Comparison of ENCODE assay signal across 1 cellular context in genomic region chr2:138827426-138828054, GRCh38.
A peak's percentile ranks its signal among the peaks of the same experiment; 100 is the strongest.
TF ChIP-seq lines count a peak whose summit lies in the region.

No MANE protein-coding gene starts in this region.

TF ChIP-seq in HepG2, 621 proteins besides CTCF, POLR2A, EP300 and RAD21 (continued from another document):
- no peak for TF ChIP-seq HNF4G (IDR thresholded peaks at IDR 0.05; ENCODE audit: borderline replicate concordance, low read depth, low read length)
- no peak for TF ChIP-seq HNF4G (CRISPR knock-in tag; IDR thresholded peaks at IDR 0.05; ENCODE audit: borderline replicate concordance, low read depth)
- TF ChIP-seq ZBTB7A (CRISPR knock-in tag; IDR thresholded peaks at IDR 0.05): no peak
- TF ChIP-seq, protein P1, sequence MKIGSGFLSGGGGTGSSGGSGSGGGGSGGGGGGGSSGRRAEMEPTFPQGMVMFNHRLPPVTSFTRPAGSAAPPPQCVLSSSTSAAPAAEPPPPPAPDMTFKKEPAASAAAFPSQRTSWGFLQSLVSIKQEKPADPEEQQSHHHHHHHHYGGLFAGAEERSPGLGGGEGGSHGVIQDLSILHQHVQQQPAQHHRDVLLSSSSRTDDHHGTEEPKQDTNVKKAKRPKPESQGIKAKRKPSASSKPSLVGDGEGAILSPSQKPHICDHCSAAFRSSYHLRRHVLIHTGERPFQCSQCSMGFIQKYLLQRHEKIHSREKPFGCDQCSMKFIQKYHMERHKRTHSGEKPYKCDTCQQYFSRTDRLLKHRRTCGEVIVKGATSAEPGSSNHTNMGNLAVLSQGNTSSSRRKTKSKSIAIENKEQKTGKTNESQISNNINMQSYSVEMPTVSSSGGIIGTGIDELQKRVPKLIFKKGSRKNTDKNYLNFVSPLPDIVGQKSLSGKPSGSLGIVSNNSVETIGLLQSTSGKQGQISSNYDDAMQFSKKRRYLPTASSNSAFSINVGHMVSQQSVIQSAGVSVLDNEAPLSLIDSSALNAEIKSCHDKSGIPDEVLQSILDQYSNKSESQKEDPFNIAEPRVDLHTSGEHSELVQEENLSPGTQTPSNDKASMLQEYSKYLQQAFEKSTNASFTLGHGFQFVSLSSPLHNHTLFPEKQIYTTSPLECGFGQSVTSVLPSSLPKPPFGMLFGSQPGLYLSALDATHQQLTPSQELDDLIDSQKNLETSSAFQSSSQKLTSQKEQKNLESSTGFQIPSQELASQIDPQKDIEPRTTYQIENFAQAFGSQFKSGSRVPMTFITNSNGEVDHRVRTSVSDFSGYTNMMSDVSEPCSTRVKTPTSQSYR (CRISPR knock-in tag; IDR thresholded peaks at IDR 0.05; ENCODE audit: borderline replicate concordance): no peak
- TF ChIP-seq MIER3 (CRISPR knock-in tag; IDR thresholded peaks at IDR 0.05; ENCODE audit: borderline replicate concordance): 0 out of 2 replicates have a peak, but pooled peaks have one; percentile 40
- peak; percentile 36; the same call in 1 of the 2 replicates for TF ChIP-seq ZNF331 (CRISPR knock-in tag; IDR thresholded peaks at IDR 0.05)
- TF ChIP-seq ZNF891 (CRISPR knock-in tag; IDR thresholded peaks at IDR 0.05): no peak
- TF ChIP-seq STAG1 (CRISPR knock-in tag; IDR thresholded peaks at IDR 0.05): peak; percentile 93
- no peak for TF ChIP-seq ZNF83 (CRISPR knock-in tag; IDR thresholded peaks at IDR 0.05; ENCODE audit: borderline replicate concordance)
- no peak for TF ChIP-seq ZNF772 (CRISPR knock-in tag; IDR thresholded peaks at IDR 0.05)
- TF ChIP-seq PAX8 (CRISPR knock-in tag; IDR thresholded peaks at IDR 0.05; ENCODE audit: borderline replicate concordance): no peak
- TF ChIP-seq SALL1 (CRISPR knock-in tag; IDR thresholded peaks at IDR 0.05): no peak
- peak; percentile 31; the same call in 1 of the 2 replicates for TF ChIP-seq GATAD2A (CRISPR knock-in tag; IDR thresholded peaks at IDR 0.05)
- TF ChIP-seq ZNF615 (CRISPR knock-in tag; IDR thresholded peaks at IDR 0.05; ENCODE audit: borderline replicate concordance): no peak
- TF ChIP-seq SAFB2 (CRISPR knock-in tag; IDR thresholded peaks at IDR 0.05; ENCODE audit: borderline replicate concordance, low read depth): no peak
- TF ChIP-seq, protein P2, sequence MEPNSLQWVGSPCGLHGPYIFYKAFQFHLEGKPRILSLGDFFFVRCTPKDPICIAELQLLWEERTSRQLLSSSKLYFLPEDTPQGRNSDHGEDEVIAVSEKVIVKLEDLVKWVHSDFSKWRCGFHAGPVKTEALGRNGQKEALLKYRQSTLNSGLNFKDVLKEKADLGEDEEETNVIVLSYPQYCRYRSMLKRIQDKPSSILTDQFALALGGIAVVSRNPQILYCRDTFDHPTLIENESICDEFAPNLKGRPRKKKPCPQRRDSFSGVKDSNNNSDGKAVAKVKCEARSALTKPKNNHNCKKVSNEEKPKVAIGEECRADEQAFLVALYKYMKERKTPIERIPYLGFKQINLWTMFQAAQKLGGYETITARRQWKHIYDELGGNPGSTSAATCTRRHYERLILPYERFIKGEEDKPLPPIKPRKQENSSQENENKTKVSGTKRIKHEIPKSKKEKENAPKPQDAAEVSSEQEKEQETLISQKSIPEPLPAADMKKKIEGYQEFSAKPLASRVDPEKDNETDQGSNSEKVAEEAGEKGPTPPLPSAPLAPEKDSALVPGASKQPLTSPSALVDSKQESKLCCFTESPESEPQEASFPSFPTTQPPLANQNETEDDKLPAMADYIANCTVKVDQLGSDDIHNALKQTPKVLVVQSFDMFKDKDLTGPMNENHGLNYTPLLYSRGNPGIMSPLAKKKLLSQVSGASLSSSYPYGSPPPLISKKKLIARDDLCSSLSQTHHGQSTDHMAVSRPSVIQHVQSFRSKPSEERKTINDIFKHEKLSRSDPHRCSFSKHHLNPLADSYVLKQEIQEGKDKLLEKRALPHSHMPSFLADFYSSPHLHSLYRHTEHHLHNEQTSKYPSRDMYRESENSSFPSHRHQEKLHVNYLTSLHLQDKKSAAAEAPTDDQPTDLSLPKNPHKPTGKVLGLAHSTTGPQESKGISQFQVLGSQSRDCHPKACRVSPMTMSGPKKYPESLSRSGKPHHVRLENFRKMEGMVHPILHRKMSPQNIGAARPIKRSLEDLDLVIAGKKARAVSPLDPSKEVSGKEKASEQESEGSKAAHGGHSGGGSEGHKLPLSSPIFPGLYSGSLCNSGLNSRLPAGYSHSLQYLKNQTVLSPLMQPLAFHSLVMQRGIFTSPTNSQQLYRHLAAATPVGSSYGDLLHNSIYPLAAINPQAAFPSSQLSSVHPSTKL (CRISPR knock-in tag; IDR thresholded peaks at IDR 0.05): peak; percentile 20; the same call in 1 of the 2 replicates
- peak; percentile 77 for TF ChIP-seq SMC3 (IDR thresholded peaks at IDR 0.05; ENCODE audit: low read length)
- TF ChIP-seq NCOA2 (CRISPR knock-in tag; IDR thresholded peaks at IDR 0.05): no peak
- no peak for TF ChIP-seq NFYC (CRISPR knock-in tag; IDR thresholded peaks at IDR 0.05)
- no peak for TF ChIP-seq HMGXB3 (CRISPR knock-in tag; IDR thresholded peaks at IDR 0.05; ENCODE audit: borderline replicate concordance)
- TF ChIP-seq IRX3 (CRISPR knock-in tag; IDR thresholded peaks at IDR 0.05; ENCODE audit: borderline replicate concordance, low read depth): no peak
- no peak for TF ChIP-seq HDAC2 (CRISPR knock-in tag; IDR thresholded peaks at IDR 0.05)
- TF ChIP-seq ZNF296 (CRISPR knock-in tag; conservative IDR thresholded peaks at IDR 0.05): no peak
- TF ChIP-seq CENPX (CRISPR knock-in tag; IDR thresholded peaks at IDR 0.05): no peak
- no peak for TF ChIP-seq RBFOX2 (IDR thresholded peaks at IDR 0.05; ENCODE audit: low read depth, low read length)
- TF ChIP-seq MLLT10 (CRISPR knock-in tag; IDR thresholded peaks at IDR 0.05): no peak
- TF ChIP-seq, protein P3, sequence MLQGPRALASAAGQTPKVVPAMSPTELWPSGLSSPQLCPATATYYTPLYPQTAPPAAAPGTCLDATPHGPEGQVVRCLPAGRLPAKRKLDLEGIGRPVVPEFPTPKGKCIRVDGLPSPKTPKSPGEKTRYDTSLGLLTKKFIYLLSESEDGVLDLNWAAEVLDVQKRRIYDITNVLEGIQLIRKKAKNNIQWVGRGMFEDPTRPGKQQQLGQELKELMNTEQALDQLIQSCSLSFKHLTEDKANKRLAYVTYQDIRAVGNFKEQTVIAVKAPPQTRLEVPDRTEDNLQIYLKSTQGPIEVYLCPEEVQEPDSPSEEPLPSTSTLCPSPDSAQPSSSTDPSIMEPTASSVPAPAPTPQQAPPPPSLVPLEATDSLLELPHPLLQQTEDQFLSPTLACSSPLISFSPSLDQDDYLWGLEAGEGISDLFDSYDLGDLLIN (CRISPR knock-in tag; IDR thresholded peaks at IDR 0.05; ENCODE audit: borderline replicate concordance): no peak
- no peak for TF ChIP-seq ZBTB7B (CRISPR knock-in tag; IDR thresholded peaks at IDR 0.05)
- no peak for TF ChIP-seq ZNF335 (CRISPR knock-in tag; IDR thresholded peaks at IDR 0.05)
- TF ChIP-seq ZNF407 (CRISPR knock-in tag; IDR thresholded peaks at IDR 0.05; ENCODE audit: not compliant biosample characterization): no peak
- 0 out of 2 replicates have a peak, but pooled peaks have one; percentile 26 for TF ChIP-seq SMAD3 (CRISPR knock-in tag; IDR thresholded peaks at IDR 0.05)
- TF ChIP-seq ZNF776 (CRISPR knock-in tag; IDR thresholded peaks at IDR 0.05): no peak
- no peak for TF ChIP-seq ZNF292 (CRISPR knock-in tag; IDR thresholded peaks at IDR 0.05; ENCODE audit: borderline replicate concordance, low read depth)
- TF ChIP-seq ZSCAN9 (CRISPR knock-in tag; IDR thresholded peaks at IDR 0.05; ENCODE audit: borderline replicate concordance): no peak
- TF ChIP-seq XRCC5 (optimal IDR thresholded peaks at IDR 0.05; ENCODE audit: low read length): no peak
